Comparison of ENCODE assay signal across 18 cellular contexts in the genomic region with DNA sequence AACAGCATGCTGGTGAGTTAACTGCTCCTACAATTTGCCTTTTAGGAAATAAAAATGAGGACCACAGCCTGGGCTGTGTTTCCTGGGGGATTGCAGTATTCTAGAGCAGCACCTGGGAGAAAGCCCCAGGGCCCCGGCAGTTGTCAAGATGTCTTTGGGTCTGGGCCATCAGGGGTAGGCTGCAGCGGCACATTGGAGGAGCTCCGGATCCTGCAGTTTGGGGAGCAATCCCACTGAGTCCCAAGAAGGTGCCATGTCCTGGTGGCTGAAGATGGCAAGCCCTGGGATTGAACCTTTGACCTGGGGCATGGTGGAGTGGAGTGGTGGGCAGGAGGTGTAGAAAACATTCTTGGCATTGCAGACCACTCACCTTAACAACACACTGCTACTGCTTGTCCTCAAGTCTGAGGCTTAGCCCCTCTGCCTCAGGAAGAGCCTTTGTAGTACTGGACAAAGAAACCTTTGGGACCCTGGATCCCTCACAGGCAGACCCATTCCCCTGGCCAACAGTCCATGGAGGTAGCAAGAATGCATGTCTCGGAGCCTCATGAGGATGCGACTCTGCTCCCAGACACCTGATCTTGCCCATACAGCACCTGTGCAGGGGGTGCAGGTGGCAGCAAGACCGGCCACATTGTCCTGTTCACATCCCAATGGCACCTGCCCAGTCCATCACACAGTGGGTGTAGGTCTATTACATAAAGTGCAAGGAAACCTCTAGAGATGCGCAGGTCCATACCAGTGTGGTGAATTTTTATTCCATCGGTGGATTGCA.
DNase-seq lines count a peak whose midpoint lies in the region; ATAC-seq, FAIRE-seq and TF ChIP-seq lines count a peak whose summit lies in the region.
"Had no signal": no experiment of that assay in that cellular context is flagged by ENCODE, and none has a peak within 500 bp of the region (broad histone marks: within the 10 kb centered on the region; RNA-seq: fewer than 3 reads in every experiment).

No MANE protein-coding gene starts in this region.

- H3K4me1 ChIP-seq in esophagus muscularis mucosa = no peaks in the 10 kb centered on the region
- H3K4me1 ChIP-seq in kidney (ENCODE audit: control insufficient read depth in 1 of 2, insufficient read depth in 1 of 2, low read depth in 1 of 2, low read length in 2 of 2) = no peaks in the 10 kb centered on the region
- H3K4me1 ChIP-seq: A549, BE2C had no signal

- ATAC-seq in GM18861 (IDR thresholded peaks at IDR 0.05; ENCODE audit: unreplicated experiment) = no peak
- ATAC-seq: A549, GM12878, HCT116 had no signal

- H3K9me3 Mint-ChIP-seq in osteocyte (ENCODE audit: unreplicated experiment) (peaks cover 24% of the 10 kb centered on the region), type B pancreatic cell (no peaks in the 10 kb centered on the region)

- H3K36me3 ChIP-seq in esophagus muscularis mucosa (no peaks in the 10 kb centered on the region), kidney (ENCODE audit: control insufficient read depth in 1 of 2, insufficient read depth in 2 of 2, low read length in 2 of 2) (no peaks in the 10 kb centered on the region)
- H3K36me3 ChIP-seq: BE2C had no signal

- no peak for TF ChIP-seq POLR2A in esophagus muscularis mucosa (IDR thresholded peaks at IDR 0.05; ENCODE audit: low read depth)

- no peak overlapping the region for H3K9ac ChIP-seq in kidney (ENCODE audit: low read length in 2 of 2)

- H3K27ac Mint-ChIP-seq in osteocyte (ENCODE audit: unreplicated experiment) (no peak overlapping the region), type B pancreatic cell (no peak overlapping the region)
- H3K27ac Mint-ChIP-seq: CD4-positive, alpha-beta memory T cell had no signal

- DNase-seq in coronary artery (ENCODE audit: low spot score) (peak; percentile 33), esophagus muscularis mucosa (ENCODE audit: extremely low spot score) (peak; percentile 91), osteocyte (ENCODE audit: extremely low spot score, unreplicated experiment) (peak; percentile 73), type B pancreatic cell (ENCODE audit: extremely low spot score, unreplicated experiment) (peak; percentile 36), kidney (no peak), NCI-H2227 treated with DMSO at 0.1 percent for 48 hours (lab: John Stamatoyannopoulos, UW) (no peak), NCI-H187 (lab: John Stamatoyannopoulos, UW) (no peak)
- DNase-seq: BE2C; CD4-positive, alpha-beta memory T cell; DMS79; GOT3; IMR-90 had no signal

- H3K4me3 Mint-ChIP-seq in osteocyte (ENCODE audit: unreplicated experiment) = no peak overlapping the region
- no peak overlapping the region for H3K4me3 Mint-ChIP-seq in type B pancreatic cell
- H3K4me3 Mint-ChIP-seq: CD4-positive, alpha-beta memory T cell had no signal

- H3K4me3 ChIP-seq in coronary artery = no peak overlapping the region
- H3K4me3 ChIP-seq in esophagus muscularis mucosa = no peak overlapping the region
- no peak overlapping the region for H3K4me3 ChIP-seq in kidney (ENCODE audit: low read length in 2 of 2)
- H3K4me3 ChIP-seq: A549, GM12878 had no signal

- intact Hi-C loops in esophagus muscularis mucosa (cut with DNase I) (no loop called here), kidney (cut with DNase I) (no loop called here)

- H3K27me3 Mint-ChIP-seq in osteocyte (ENCODE audit: unreplicated experiment) (no peaks in the 10 kb centered on the region), type B pancreatic cell (peaks cover 13% of the 10 kb centered on the region)
- H3K27me3 Mint-ChIP-seq: CD4-positive, alpha-beta memory T cell had no signal

- H3K27ac ChIP-seq in coronary artery = no peak overlapping the region
- no peak overlapping the region for H3K27ac ChIP-seq in esophagus muscularis mucosa (replicated peaks in 1 of 4)
- no peak overlapping the region for H3K27ac ChIP-seq in kidney (ENCODE audit: low read depth in 2 of 2, low read length in 2 of 2)
- H3K27ac ChIP-seq: A549, C4-2B had no signal

- WGBS in esophagus muscularis mucosa = 93% methylated on average over 4 of the region's 8 CpGs

- no peaks in the 10 kb centered on the region for H3K4me1 Mint-ChIP-seq in osteocyte (ENCODE audit: unreplicated experiment)
- H3K4me1 Mint-ChIP-seq in type B pancreatic cell (ENCODE audit: unreplicated experiment) = peaks cover 4% of the 10 kb centered on the region
- H3K4me1 Mint-ChIP-seq: CD4-positive, alpha-beta memory T cell had no signal

- FAIRE-seq in kidney (lab: Jason Lieb, UNC) = no peak
- FAIRE-seq: A549, GM12878, GM18507 had no signal

- TF ChIP-seq CTCF in coronary artery (IDR thresholded peaks at IDR 0.05) = no peak
- TF ChIP-seq CTCF in esophagus muscularis mucosa (IDR thresholded peaks at IDR 0.05) = no peak
- TF ChIP-seq CTCF in osteocyte (IDR thresholded peaks at IDR 0.05) = no peak
- no peak for TF ChIP-seq CTCF in type B pancreatic cell (conservative IDR thresholded peaks at IDR 0.05)
- no peak for TF ChIP-seq CTCF in kidney (IDR thresholded peaks at IDR 0.05; ENCODE audit: borderline replicate concordance, extremely low read depth, insufficient read depth)

- H3K9me3 ChIP-seq in esophagus muscularis mucosa (no peaks in the 10 kb centered on the region), kidney (ENCODE audit: control insufficient read depth in 1 of 2, low read length in 2 of 2) (no peaks in the 10 kb centered on the region)
- H3K9me3 ChIP-seq: A549, BE2C had no signal

- no peak for TF ChIP-seq EP300 in esophagus muscularis mucosa (IDR thresholded peaks at IDR 0.05)

- H3K36me3 Mint-ChIP-seq in osteocyte (ENCODE audit: unreplicated experiment) (no peaks in the 10 kb centered on the region), type B pancreatic cell (peaks cover 4% of the 10 kb centered on the region)
- H3K36me3 Mint-ChIP-seq: CD4-positive, alpha-beta memory T cell had no signal

- H3K27me3 ChIP-seq in esophagus muscularis mucosa = peaks cover 0 to 13% (median 0%) of the 10 kb centered on the region in 4 donors
- H3K27me3 ChIP-seq: BE2C had no signal

Comparison
In these comparisons a context has a peak if more than half of its experiments do, and no peak if none do; other contexts are left out.
1. DNase-seq: peak in coronary artery (single experiment), esophagus muscularis mucosa (single experiment), osteocyte (single experiment) and type B pancreatic cell (single experiment); none in kidney (single experiment), NCI-H2227 treated with DMSO at 0.1 percent for 48 hours (single experiment) and NCI-H187 (0 of 2).